15 cellular contexts compared by ENCODE assay signal in genomic region chr7:112495156-112495788, GRCh38.
"Had no signal": no experiment of that assay in that cellular context is flagged by ENCODE, and none has a peak within 500 bp of the region (broad histone marks: within the 10 kb centered on the region; RNA-seq: fewer than 3 reads in every experiment).

No MANE protein-coding gene starts in this region.

- H3K36me3 Mint-ChIP-seq: memory B cell had no signal

- H3K9ac ChIP-seq: parathyroid adenoma had no signal

- H3K27ac Mint-ChIP-seq: activated CD8-positive, alpha-beta T cell treated with anti-CD3 and anti-CD28 coated beads, Interleukin-2, amount 10 ng/mL, durations not matched to agents 7 days and 5 days; activated naive CD8-positive, alpha-beta T cell treated with anti-CD3 and anti-CD28 coated beads, Interleukin-2, amount 50 U/mL, for 24 hours; activated T-helper 1 cell treated with anti-CD3 and anti-CD28 coated beads, Interleukin-12 subunit alpha, Interleukin-12 subunit beta, Interleukin-2, Interleukin-4 antibody, amounts not matched to agents 30 ng/mL and 10 ng/mL and 1 ng/mL, durations not matched to agents 14 hours and 24 hours and 36 hours; memory B cell; nephron progenitor cell; T-helper 2 cell treated with Interferon-gamma antibody and Interleukin-4, amounts not matched to agents 5 μg/mL and 100 μg/mL, for 36 hours had no signal

- H3K27ac ChIP-seq: body of pancreas, parathyroid adenoma, thyroid gland, WERI-Rb-1 had no signal

- H3K36me3 ChIP-seq: thyroid gland, WERI-Rb-1 had no signal

- DNase-seq: activated CD4-positive, CD25-positive, alpha-beta regulatory T cell treated with anti-CD3 and anti-CD28 coated beads, Interleukin-2, amount 50 U/mL, for 72 hours; activated gamma-delta T cell; effector memory CD4-positive, alpha-beta T cell; left ventricle myocardium superior had no signal

- H3K4me3 Mint-ChIP-seq: activated CD8-positive, alpha-beta T cell treated with anti-CD3 and anti-CD28 coated beads, Interleukin-2, amount 10 ng/mL, durations not matched to agents 7 days and 5 days; activated naive CD8-positive, alpha-beta T cell treated with anti-CD3 and anti-CD28 coated beads, Interleukin-2, amount 50 U/mL, for 24 hours; activated T-helper 1 cell treated with anti-CD3 and anti-CD28 coated beads, Interleukin-12 subunit alpha, Interleukin-12 subunit beta, Interleukin-2, Interleukin-4 antibody, amounts not matched to agents 30 ng/mL and 10 ng/mL and 1 ng/mL, durations not matched to agents 14 hours and 24 hours and 36 hours; memory B cell; nephron progenitor cell; T-helper 2 cell treated with Interferon-gamma antibody and Interleukin-4, amounts not matched to agents 5 μg/mL and 100 μg/mL, for 36 hours had no signal

- H3K79me2 ChIP-seq: parathyroid adenoma had no signal

- H3K9me3 Mint-ChIP-seq: activated naive CD8-positive, alpha-beta T cell treated with anti-CD3 and anti-CD28 coated beads, Interleukin-2, amount 50 U/mL, for 24 hours; activated T-helper 1 cell treated with anti-CD3 and anti-CD28 coated beads, Interleukin-12 subunit alpha, Interleukin-12 subunit beta, Interleukin-2, Interleukin-4 antibody, amounts not matched to agents 30 ng/mL and 10 ng/mL and 1 ng/mL, durations not matched to agents 14 hours and 24 hours and 36 hours; memory B cell; nephron progenitor cell; T-helper 2 cell treated with Interferon-gamma antibody and Interleukin-4, amounts not matched to agents 5 μg/mL and 100 μg/mL, for 36 hours had no signal

- H3K9me3 ChIP-seq: body of pancreas, gastroesophageal sphincter, thyroid gland had no signal

- H3K4me3 ChIP-seq: body of pancreas, gastroesophageal sphincter, thyroid gland had no signal

- ATAC-seq: activated CD8-positive, alpha-beta T cell treated with anti-CD3 and anti-CD28 coated beads, Interleukin-2, amount 10 ng/mL, durations not matched to agents 7 days and 5 days; activated naive CD8-positive, alpha-beta T cell treated with anti-CD3 and anti-CD28 coated beads, Interleukin-2, amount 50 U/mL, for 24 hours had no signal

- H3K4me1 Mint-ChIP-seq: activated naive CD8-positive, alpha-beta T cell treated with anti-CD3 and anti-CD28 coated beads, Interleukin-2, amount 50 U/mL, for 24 hours; memory B cell had no signal

- H3K27me3 ChIP-seq: body of pancreas, gastroesophageal sphincter, thyroid gland had no signal

- H3K4me1 ChIP-seq: body of pancreas, parathyroid adenoma, thyroid gland had no signal

- H2AFZ ChIP-seq: parathyroid adenoma had no signal
